Comparison of ENCODE assay signal across 8 cellular contexts in genomic region chr3:88150771-88151170, GRCh38. TPM values are rescaled to one million over a fixed set of nuclear protein-coding genes. Genes with fewer than 3 reads are reported as not detected.
DNase-seq lines count a peak whose midpoint lies in the region; ATAC-seq and TF ChIP-seq lines count a peak whose summit lies in the region.

No MANE protein-coding gene starts in this region.

- ATAC-seq in lower lobe of right lung (no peak), aorta (ENCODE audit: low FRiP score) (no peak), sciatic nerve (no peak)

- H3K27me3 ChIP-seq in ACC112 (ENCODE audit: insufficient read depth, low read length), result no peaks in the 10 kb centered on the region
- no peaks in the 10 kb centered on the region for H3K27me3 ChIP-seq in HUES48 (ENCODE audit: control insufficient read depth, insufficient read depth, low read length)
- no peaks in the 10 kb centered on the region for H3K27me3 ChIP-seq in lower lobe of right lung (ENCODE audit: low read depth)
- H3K27me3 ChIP-seq in aorta (ENCODE audit: control insufficient read depth in 1 of 2, insufficient read depth in 2 of 2, low read length in 1 of 2), result no peaks in the 10 kb centered on the region

- intact Hi-C loops in lower lobe of right lung (cut with DNase I) (no loop called here), aorta (cut with DNase I) (loop anchor here in 1 of 2 donors (2.0 kb wide), 1 partner anchor 92 kb away; the partner anchor contains the start of genes CGGBP1 and ZNF654), sciatic nerve (cut with DNase I) (no loop called here)

- H3K4me3 ChIP-seq in ACC112 (ENCODE audit: low read depth, low read length) (peak overlapping the region; percentile 97), HUES48 (ENCODE audit: low read depth, low read length) (peak overlapping the region; percentile 82), astrocyte of the spinal cord (ENCODE audit: low read depth, low read length) (peak overlapping the region; percentile 96), lower lobe of right lung (peak overlapping the region; percentile 97), aorta (ENCODE audit: low read length in 2 of 2) (peak overlapping the region; percentile 52 to 95)

- no peak for TF ChIP-seq CTCF in astrocyte of the spinal cord (IDR thresholded peaks at IDR 0.05; ENCODE audit: low read depth, low read length)
- no peak for TF ChIP-seq CTCF in lower lobe of right lung (IDR thresholded peaks at IDR 0.05)

- H3K36me3 ChIP-seq in ACC112 (ENCODE audit: insufficient read depth, low read length) (peaks cover 16% of the 10 kb centered on the region), HUES48 (ENCODE audit: control insufficient read depth, insufficient read depth, low read length) (peaks cover 30% of the 10 kb centered on the region), lower lobe of right lung (peaks cover 27% of the 10 kb centered on the region), aorta (ENCODE audit: control insufficient read depth in 1 of 2, insufficient read depth in 2 of 2, low read length in 1 of 2) (peaks cover 0 to 5% of the 10 kb centered on the region in 2 donors)

- WGBS in aorta, 2 donors, result 0% methylated on average over 7 of the region's 7 CpGs

- H3K79me2 ChIP-seq in ACC112 (ENCODE audit: control insufficient read depth, insufficient read depth, low read length, unreplicated experiment), result peaks cover 84% of the 10 kb centered on the region

- H3K27ac ChIP-seq in ACC112 (ENCODE audit: low read depth, low read length), result peak overlapping the region; percentile 79
- H3K27ac ChIP-seq in HUES48 (ENCODE audit: low read depth, low read length), result peak overlapping the region; percentile 98
- H3K27ac ChIP-seq in lower lobe of right lung, result peak overlapping the region; percentile 95
- no peak overlapping the region for H3K27ac ChIP-seq in aorta (ENCODE audit: low read depth in 1 of 2, low read length in 2 of 2)

- in situ Hi-C loops in astrocyte of the spinal cord (cut with HindIII; ENCODE audit: low sequenced_read_pairs), result no loop called here

- DNase-seq in astrocyte of the spinal cord (ENCODE audit: low read depth, low spot score) (peak; percentile 8), lower lobe of right lung (no peak), aorta (no peak), NCI-H1092 (lab: John Stamatoyannopoulos, UW) (no peak), NCI-H1105 (lab: John Stamatoyannopoulos, UW) (no peak), sciatic nerve (ENCODE audit: low spot score) (no peak)

- H3K4me1 ChIP-seq in ACC112 (ENCODE audit: control insufficient read depth, insufficient read depth, low read length, unreplicated experiment) (peaks cover 29% of the 10 kb centered on the region), HUES48 (ENCODE audit: control insufficient read depth, insufficient read depth, low read length) (peaks cover 12% of the 10 kb centered on the region), lower lobe of right lung (peaks cover 33% of the 10 kb centered on the region), aorta (ENCODE audit: control insufficient read depth in 1 of 2, insufficient read depth in 2 of 2, low read length in 2 of 2) (peaks cover 0 to 5% of the 10 kb centered on the region in 2 donors)

- no peak overlapping the region for H2AFZ ChIP-seq in ACC112 (ENCODE audit: low read length, unreplicated experiment)

- H3K9ac ChIP-seq in HUES48 (ENCODE audit: low read depth, low read length), result peak overlapping the region; percentile 94

- H3K9me3 ChIP-seq in HUES48 (ENCODE audit: control insufficient read depth, insufficient read depth, low read length) (no peaks in the 10 kb centered on the region), lower lobe of right lung (no peaks in the 10 kb centered on the region), aorta (ENCODE audit: control insufficient read depth, low read length) (no peaks in the 10 kb centered on the region)

RNA-seq across cellular contexts. Expression of gene C3orf38, which starts 1.0 kb away (rescaled TPM):
- 25.0 TPM for total RNA-seq in lower lobe of right lung
- total RNA-seq in aorta, result 10 to 100 TPM; 22.4 to 23.6 TPM
- 10 to 100 TPM; 10.3 to 12.8 TPM for polyA plus RNA-seq in aorta
- total RNA-seq in sciatic nerve, result 29.1 TPM

Comparison
In these comparisons a context has a peak if more than half of its experiments do, and no peak if none do; other contexts are left out.
1. H3K27ac ChIP-seq: peak in ACC112 (single experiment), HUES48 (single experiment) and lower lobe of right lung (single experiment); none in aorta (0 of 2).
2. Peak in every context shown above with its lines, with median percentiles within 50 percentile points of each other: H3K4me3 ChIP-seq.